Comparison of ENCODE assay signal across 15 cellular contexts in the genomic region with DNA sequence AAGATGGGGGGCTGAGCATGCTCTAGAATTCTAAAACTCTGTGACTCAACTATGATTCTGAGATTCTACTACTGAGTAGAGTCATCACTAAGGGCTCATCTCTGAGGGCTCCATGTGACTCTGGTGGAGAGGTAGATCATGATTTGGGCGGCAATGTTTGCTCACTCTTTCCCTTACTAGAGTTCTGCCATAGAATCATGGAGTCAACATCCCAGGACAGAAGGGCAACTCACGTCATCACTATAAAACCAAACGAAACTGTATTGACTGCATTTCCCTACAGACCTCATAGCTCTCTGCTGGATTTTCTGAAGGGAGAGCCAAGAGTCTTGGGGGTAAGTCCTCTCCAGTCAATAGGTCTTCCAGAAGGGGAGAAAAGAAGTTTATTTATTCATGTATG. TPM values are rescaled to one million over a fixed set of nuclear protein-coding genes. Genes with fewer than 3 reads are reported as not detected.
A peak's percentile ranks its signal among the peaks of the same experiment; 100 is the strongest.
DNase-seq lines count a peak whose midpoint lies in the region; ATAC-seq and TF ChIP-seq lines count a peak whose summit lies in the region.
"Had no signal": no experiment of that assay in that cellular context is flagged by ENCODE, and none has a peak within 500 bp of the region (broad histone marks: within the 10 kb centered on the region; RNA-seq: fewer than 3 reads in every experiment).

Gene MS4A14, plus strand, starts transcription at position 78 of the 400 bp plus-strand sequence. Its CDS starts 120 bp downstream, at position 198.

- H3K79me2 ChIP-seq in OCI-LY7 (ENCODE audit: insufficient read depth, low read depth, low read length) = no peaks in the 10 kb centered on the region

- H3K27me3 Mint-ChIP-seq in stimulated activated naive B cell treated with anti-CD40 and anti-IgM and Interleukin-4, amounts not matched to agents 10 μg/mL and 1 μg/mL and 100 μg/mL, for 72 hours = no peaks in the 10 kb centered on the region
- no peaks in the 10 kb centered on the region for H3K27me3 Mint-ChIP-seq in MCF 10A (ENCODE audit: insufficient read depth, unreplicated experiment)
- no peaks in the 10 kb centered on the region for H3K27me3 Mint-ChIP-seq in glutamatergic neuron (ENCODE audit: unreplicated experiment)

- POLR2A ChIA-PET in OCI-LY7 (lab: Charles Lee) = interaction anchor here (0.5 to 1.4 kb wide), 3 partner anchors 23 to 53 kb away, joined by 3 to 5 read pairs (median 3); no protein-coding TSS in a partner anchor
- POLR2A ChIA-PET in MCF 10A (lab: Yijun Ruan, JAX) = no interaction called here

- CTCF ChIA-PET in OCI-LY7 (lab: Charles Lee; ENCODE audit: unreplicated experiment) (no interaction called here), MCF 10A (lab: Yijun Ruan, JAX) (interaction anchor here (2.1 kb wide), 1 partner anchor 222 kb away, joined by 6 read pairs; no protein-coding TSS in a partner anchor)

- peaks cover 1 to 3% of the 10 kb centered on the region in 2 donors for H3K9me3 Mint-ChIP-seq in stimulated activated naive B cell treated with anti-CD40 and anti-IgM and Interleukin-4, amounts not matched to agents 10 μg/mL and 1 μg/mL and 100 μg/mL, for 72 hours
- peaks cover 3% of the 10 kb centered on the region for H3K9me3 Mint-ChIP-seq in MCF 10A (ENCODE audit: unreplicated experiment)
- H3K9me3 Mint-ChIP-seq in glutamatergic neuron (ENCODE audit: unreplicated experiment) = no peaks in the 10 kb centered on the region
- H3K9me3 Mint-ChIP-seq: CD8-positive, alpha-beta memory T cell had no signal

- BruUV-seq in OCI-LY7 (replicated peaks; lab: Mats Ljungman, UMichigan) = no TSS peak
- no TSS peak for BruUV-seq in MCF 10A (replicated peaks; lab: Mats Ljungman, UMichigan)

- H3K4me3 Mint-ChIP-seq in stimulated activated naive B cell treated with anti-CD40 and anti-IgM and Interleukin-4, amounts not matched to agents 10 μg/mL and 1 μg/mL and 100 μg/mL, for 72 hours = peak within 1 kb of the TSS; percentile 16 to 51
- H3K4me3 Mint-ChIP-seq in MCF 10A (ENCODE audit: unreplicated experiment) (no peak within 1 kb of the TSS), glutamatergic neuron (ENCODE audit: unreplicated experiment) (no peak within 1 kb of the TSS)
- H3K4me3 Mint-ChIP-seq: CD8-positive, alpha-beta memory T cell had no signal

- H3K36me3 ChIP-seq in OCI-LY7 (ENCODE audit: insufficient read depth, low read length) = no peaks in the 10 kb centered on the region
- H3K36me3 ChIP-seq: esophagus squamous epithelium, thoracic aorta had no signal

- peak within 1 kb of the TSS; percentile 47 for H3K4me2 ChIP-seq in OCI-LY7 (ENCODE audit: low read length)

- peaks cover 28 to 46% of the 10 kb centered on the region in 2 donors for H3K4me1 Mint-ChIP-seq in stimulated activated naive B cell treated with anti-CD40 and anti-IgM and Interleukin-4, amounts not matched to agents 10 μg/mL and 1 μg/mL and 100 μg/mL, for 72 hours
- H3K4me1 Mint-ChIP-seq in MCF 10A (ENCODE audit: insufficient read depth, unreplicated experiment) (no peaks in the 10 kb centered on the region), glutamatergic neuron (ENCODE audit: low read depth, unreplicated experiment) (no peaks in the 10 kb centered on the region)

- H3K4me3 ChIP-seq in OCI-LY7 (ENCODE audit: low read depth, low read length, poor library complexity, severe bottlenecking) = no peak within 1 kb of the TSS
- H3K4me3 ChIP-seq: esophagus squamous epithelium, thoracic aorta had no signal

- ATAC-seq in GM18909 (IDR thresholded peaks at IDR 0.05; ENCODE audit: poor library complexity, unreplicated experiment) (peak; percentile 18), HG02642 (IDR thresholded peaks at IDR 0.05; ENCODE audit: poor library complexity, unreplicated experiment) (peak; percentile 11), HG03135 (IDR thresholded peaks at IDR 0.05; ENCODE audit: unreplicated experiment) (no peak)
- peak; percentile 60 to 72 for ATAC-seq in stimulated activated naive B cell treated with anti-CD40 and anti-IgM and Interleukin-4, amounts not matched to agents 10 μg/mL and 1 μg/mL and 100 μg/mL, for 72 hours (replicated peaks)
- ATAC-seq: SK-N-SH treated with all-trans-retinoic acid at 6 μM for 48 hours had no signal

- H3K27ac ChIP-seq in OCI-LY7 (ENCODE audit: low read depth, low read length, poor library complexity, severe bottlenecking) = no peak within 1 kb of the TSS
- H3K27ac ChIP-seq: esophagus squamous epithelium, thoracic aorta had no signal

- peak within 1 kb of the TSS; percentile 92 for H3K27ac Mint-ChIP-seq in stimulated activated naive B cell treated with anti-CD40 and anti-IgM and Interleukin-4, amounts not matched to agents 10 μg/mL and 1 μg/mL and 100 μg/mL, for 72 hours
- no peak within 1 kb of the TSS for H3K27ac Mint-ChIP-seq in MCF 10A (ENCODE audit: low read depth, unreplicated experiment)
- no peak within 1 kb of the TSS for H3K27ac Mint-ChIP-seq in glutamatergic neuron (ENCODE audit: unreplicated experiment)

- H3K9me2 ChIP-seq in OCI-LY7 (ENCODE audit: insufficient read depth, low read length) = no peaks in the 10 kb centered on the region

- intact Hi-C loops in OCI-LY7 (cut with micrococcal nuclease; ENCODE audit: unreplicated experiment) (no loop called here), MCF 10A (cut with micrococcal nuclease) (no loop called here)

- peaks cover 4% of the 10 kb centered on the region for H3K9me3 ChIP-seq in OCI-LY7 (ENCODE audit: low read length)
- H3K9me3 ChIP-seq: esophagus squamous epithelium, thoracic aorta had no signal

- TF ChIP-seq CTCF in OCI-LY7 (conservative IDR thresholded peaks at IDR 0.05; ENCODE audit: low read length) (no peak), MCF 10A (IDR thresholded peaks at IDR 0.05; ENCODE audit: unreplicated experiment) (no peak), glutamatergic neuron (IDR thresholded peaks at IDR 0.05; ENCODE audit: partially characterized antibody, unreplicated experiment) (no peak)

- H3K4me1 ChIP-seq in OCI-LY7 (ENCODE audit: insufficient read depth, low read length, poor library complexity, severe bottlenecking) = peaks cover 16% of the 10 kb centered on the region
- H3K4me1 ChIP-seq: esophagus squamous epithelium had no signal

- H4K20me1 ChIP-seq in OCI-LY7 (ENCODE audit: insufficient read depth, low read length) = no peaks in the 10 kb centered on the region

- peak within 1 kb of the TSS; percentile 91 for H2AFZ ChIP-seq in OCI-LY7 (ENCODE audit: low read length)

- peaks cover 6 to 13% of the 10 kb centered on the region in 2 donors for H3K36me3 Mint-ChIP-seq in stimulated activated naive B cell treated with anti-CD40 and anti-IgM and Interleukin-4, amounts not matched to agents 10 μg/mL and 1 μg/mL and 100 μg/mL, for 72 hours
- H3K36me3 Mint-ChIP-seq in MCF 10A (ENCODE audit: insufficient read depth, unreplicated experiment) (no peaks in the 10 kb centered on the region), glutamatergic neuron (ENCODE audit: unreplicated experiment) (no peaks in the 10 kb centered on the region)
- H3K36me3 Mint-ChIP-seq: CD8-positive, alpha-beta memory T cell had no signal

- no peak for DNase-seq in OCI-LY7 (ENCODE audit: low spot score)
- no peak for DNase-seq in stimulated activated naive B cell treated with anti-CD40 and anti-IgM and Interleukin-4, amounts not matched to agents 10 μg/mL and 1 μg/mL and 100 μg/mL, for 72 hours
- DNase-seq in MCF 10A (ENCODE audit: unreplicated experiment) = no peak
- DNase-seq in glutamatergic neuron = no peak
- DNase-seq: activated T-cell treated with anti-CD3 and anti-CD28 coated beads, Interleukin-2, amount 50 U/mL, for 1 hour; CD8-positive, alpha-beta memory T cell; esophagus squamous epithelium; GF-D8; nucleus accumbens had no signal

RNA-seq across cellular contexts. Expression of gene MS4A14, which starts in this region (rescaled TPM):
- 0.15 TPM in 1 of 2 replicates, not detected in the other for total RNA-seq in OCI-LY7 (2014; rRNA removed; shearing (Covaris generic))
- total RNA-seq in OCI-LY7 (2022) = 0.18 TPM in 1 of 2 replicates, not detected in the other
- not detected in 2 replicates for total RNA-seq in MCF 10A (2022)
- not detected for total RNA-seq in glutamatergic neuron (ENCODE audit: unreplicated experiment)
- total RNA-seq: CD8-positive, alpha-beta memory T cell; H4 had no signal

Comparison
In these comparisons a context has a peak if more than half of its experiments do, and no peak if none do; other contexts are left out.
1. H3K4me3 Mint-ChIP-seq: peak in stimulated activated naive B cell treated with anti-CD40 and anti-IgM and Interleukin-4, amounts not matched to agents 10 μg/mL and 1 μg/mL and 100 μg/mL, for 72 hours (2 of 2); none in MCF 10A (single experiment) and glutamatergic neuron (single experiment).